In the genomic region with DNA sequence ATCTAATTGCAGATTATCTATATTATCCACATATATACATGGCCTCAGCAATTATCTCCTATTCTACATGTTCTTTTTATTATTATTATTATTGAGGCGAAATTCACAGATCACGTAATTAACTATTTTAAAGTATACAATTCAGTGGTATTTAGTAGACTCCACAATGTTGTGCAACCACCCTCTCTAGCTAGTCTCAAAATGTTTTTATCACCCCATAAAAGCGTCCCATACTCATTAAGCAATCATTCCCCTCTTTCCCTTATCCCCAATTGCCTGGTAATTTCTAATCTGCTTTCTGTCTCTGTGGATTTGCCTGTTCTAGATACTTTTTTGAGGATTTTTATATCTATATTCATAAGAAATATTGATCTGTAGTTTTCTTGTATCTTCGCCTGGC, we compare ENCODE assay signal across 29 cellular contexts.
DNase-seq lines count a peak whose midpoint lies in the region; ATAC-seq and TF ChIP-seq lines count a peak whose summit lies in the region.
"Had no signal": no experiment of that assay in that cellular context is flagged by ENCODE, and none has a peak within 500 bp of the region (broad histone marks: within the 10 kb centered on the region; RNA-seq: fewer than 3 reads in every experiment).

No MANE protein-coding gene starts in this region.

- no peak overlapping the region for H2BK15ac ChIP-seq in IMR-90 (ENCODE audit: low read depth, low read length)

- no peak overlapping the region for H2BK5ac ChIP-seq in IMR-90 (ENCODE audit: low read depth, low read length, poor library complexity, severe bottlenecking)

- H4K91ac ChIP-seq in IMR-90 (ENCODE audit: insufficient read depth, low read depth, low read length) = no peak overlapping the region

- BruUV-seq in IMR-90 (replicated peaks; lab: Mats Ljungman, UMichigan) = no TSS peak

- H2BK120ac ChIP-seq in IMR-90 (ENCODE audit: low read depth, low read length) = no peak overlapping the region

- no peak for TF ChIP-seq CTCF in IMR-90 (conservative IDR thresholded peaks at IDR 0.05; ENCODE audit: low read depth, low read length)

- H3K27me3 Mint-ChIP-seq in T-helper 1 cell treated with Interleukin-12 subunit alpha and Interleukin-12 subunit beta and Interleukin-4 antibody, amounts not matched to agents 30 μg/mL and 1 μg/mL, for 36 hours (ENCODE audit: low read depth) = no peaks in the 10 kb centered on the region
- peaks cover 19% of the 10 kb centered on the region for H3K27me3 Mint-ChIP-seq in CD4-positive, CD25-positive, alpha-beta regulatory T cell
- H3K27me3 Mint-ChIP-seq in T-helper 17 cell = no peaks in the 10 kb centered on the region
- H3K27me3 Mint-ChIP-seq: activated naive CD8-positive, alpha-beta T cell treated with anti-CD3 and anti-CD28 coated beads, Interleukin-2, amount 50 U/mL, for 24 hours had no signal

- in situ Hi-C loops in IMR-90 (cut with MboI; ENCODE audit: low sequenced_read_pairs) = no loop called here

- no peak overlapping the region for H3K4me2 ChIP-seq in IMR-90 (ENCODE audit: low read depth, low read length)
- H3K4me2 ChIP-seq: A549 had no signal

- no peak overlapping the region for H3K23ac ChIP-seq in IMR-90 (ENCODE audit: low read depth, low read length)

- H3K56ac ChIP-seq in IMR-90 (ENCODE audit: extremely low read depth, insufficient read depth, low read length) = no peak overlapping the region

- H4K8ac ChIP-seq in IMR-90 (ENCODE audit: low read depth in 2 of 2, low read length in 2 of 2) = no peak overlapping the region

- H3K9me1 ChIP-seq in IMR-90 (ENCODE audit: insufficient read depth, low read length) = no peaks in the 10 kb centered on the region

- CTCF ChIA-PET in IMR-90 (lab: Yijun Ruan, JAX) = no interaction called here

- no peak overlapping the region for H3K9ac ChIP-seq in IMR-90 (ENCODE audit: low read depth, low read length)

- no peak overlapping the region for H3K4ac ChIP-seq in IMR-90 (ENCODE audit: low read depth, low read length)

- no peak overlapping the region for H2AFZ ChIP-seq in IMR-90 (replicated peaks; ENCODE audit: low read length, poor library complexity)

- H4K5ac ChIP-seq in IMR-90 (ENCODE audit: low read depth, low read length) = no peak overlapping the region

- H3K4me1 ChIP-seq in CD4-positive, CD25-positive, alpha-beta regulatory T cell (ENCODE audit: control insufficient read depth, insufficient read depth, low read length, poor library complexity, severe bottlenecking) = peaks cover 21% of the 10 kb centered on the region
- H3K4me1 ChIP-seq in IMR-90 (ENCODE audit: control insufficient read depth, insufficient read depth, low read length) = peaks cover 2% of the 10 kb centered on the region; the same call in 1 of the 2 replicates
- H3K4me1 ChIP-seq: colonic mucosa, vagina had no signal

- H3K14ac ChIP-seq in IMR-90 (replicated peaks; ENCODE audit: low read depth, low read length) = no peak overlapping the region

- no peak for TF ChIP-seq POLR2A in IMR-90 (IDR thresholded peaks at IDR 0.05; ENCODE audit: low read depth, low read length)

- H3K4me3 Mint-ChIP-seq in T-helper 1 cell treated with Interleukin-12 subunit alpha and Interleukin-12 subunit beta and Interleukin-4 antibody, amounts not matched to agents 30 μg/mL and 1 μg/mL, for 36 hours = peak overlapping the region; percentile 78
- H3K4me3 Mint-ChIP-seq in CD4-positive, CD25-positive, alpha-beta regulatory T cell = peak overlapping the region; percentile 68 to 92 (median 78)
- no peak overlapping the region for H3K4me3 Mint-ChIP-seq in T-helper 17 cell
- H3K4me3 Mint-ChIP-seq: nephron progenitor cell had no signal

- intact Hi-C loops in IMR-90 (cut with micrococcal nuclease) = no loop called here

- no peak for DNase-seq in T-helper 1 cell
- DNase-seq in CD4-positive, CD25-positive, alpha-beta regulatory T cell = no peak
- DNase-seq in IMR-90 = no peak
- DNase-seq in T-helper 17 cell = no peak
- no peak for DNase-seq in D341Med (ENCODE audit: low spot score)
- no peak for DNase-seq in AG08395 (ENCODE audit: low spot score)
- DNase-seq: activated naive CD8-positive, alpha-beta T cell treated with anti-CD3 and anti-CD28 coated beads, Interleukin-2, amount 50 U/mL, for 24 hours; AML-193; colonic mucosa; DMS153; mammary epithelial cell; MM.1S; NCI-H1436 treated with DMSO at 0.1 percent for 48 hours; NCI-H2081 treated with DMSO at 0.1 percent for 48 hours; NCI-H226; NCI-H748 treated with DMSO at 0.1 percent for 48 hours; nephron progenitor cell; OCI-M1; stimulated activated CD4-positive, alpha-beta T cell treated with anti-CD3 and anti-CD28 coated beads, Interleukin-4, amount 100 ng/mL, for 24 hours; T-helper 9 cell; tibial artery had no signal

- H4K20me1 ChIP-seq in IMR-90 (ENCODE audit: insufficient read depth, low read length) = no peaks in the 10 kb centered on the region

- H2AK9ac ChIP-seq in IMR-90 (replicated peaks; ENCODE audit: low read depth, low read length, poor library complexity) = no peak overlapping the region

- no peaks in the 10 kb centered on the region for H3K79me1 ChIP-seq in IMR-90 (ENCODE audit: low read depth in 1 of 2, low read length in 2 of 2)

- H3K36me3 ChIP-seq in CD4-positive, CD25-positive, alpha-beta regulatory T cell (ENCODE audit: control insufficient read depth, insufficient read depth, low read length) = no peaks in the 10 kb centered on the region
- no peaks in the 10 kb centered on the region for H3K36me3 ChIP-seq in IMR-90 (ENCODE audit: control insufficient read depth, insufficient read depth, low read length)
- H3K36me3 ChIP-seq: colonic mucosa, tibial artery, vagina had no signal

- no peak overlapping the region for H2AK5ac ChIP-seq in IMR-90 (ENCODE audit: low read depth, low read length)

- dilution Hi-C loops in IMR-90 (cut with HindIII; ENCODE audit: low sequenced_read_pairs, unreplicated experiment) = no loop called here

- peaks cover 4% of the 10 kb centered on the region for H3K9me3 Mint-ChIP-seq in T-helper 1 cell treated with Interleukin-12 subunit alpha and Interleukin-12 subunit beta and Interleukin-4 antibody, amounts not matched to agents 30 μg/mL and 1 μg/mL, for 36 hours
- peaks cover 0 to 6% (median 0%) of the 10 kb centered on the region in 7 donors for H3K9me3 Mint-ChIP-seq in CD4-positive, CD25-positive, alpha-beta regulatory T cell
- H3K9me3 Mint-ChIP-seq: activated naive CD8-positive, alpha-beta T cell treated with anti-CD3 and anti-CD28 coated beads, Interleukin-2, amount 50 U/mL, for 24 hours had no signal

- POLR2A ChIA-PET in IMR-90 (lab: Charles Lee; ENCODE audit: unreplicated experiment) = no interaction called here

- ATAC-seq in CD4-positive, CD25-positive, alpha-beta regulatory T cell (ENCODE audit: low read depth in 2 of 2) = no peak
- no peak for ATAC-seq in IMR-90 (ENCODE audit: low read depth)
- ATAC-seq in T-helper 17 cell = no peak
- ATAC-seq in HG03469 (IDR thresholded peaks at IDR 0.05; ENCODE audit: unreplicated experiment) = no peak
- ATAC-seq: A549; activated naive CD8-positive, alpha-beta T cell treated with anti-CD3 and anti-CD28 coated beads, Interleukin-2, amount 50 U/mL, for 24 hours; GM12878; SK-N-SH treated with all-trans-retinoic acid at 6 μM for 48 hours had no signal

- peaks cover 35% of the 10 kb centered on the region for H3K4me1 Mint-ChIP-seq in T-helper 1 cell treated with Interleukin-12 subunit alpha and Interleukin-12 subunit beta and Interleukin-4 antibody, amounts not matched to agents 30 μg/mL and 1 μg/mL, for 36 hours (ENCODE audit: low read depth)
- H3K4me1 Mint-ChIP-seq in CD4-positive, CD25-positive, alpha-beta regulatory T cell = peaks cover 19 to 71% (median 41%) of the 10 kb centered on the region in 4 donors
- H3K4me1 Mint-ChIP-seq in T-helper 17 cell = peaks cover 17% of the 10 kb centered on the region
- H3K4me1 Mint-ChIP-seq: nephron progenitor cell had no signal

- H3K36me3 Mint-ChIP-seq in T-helper 1 cell treated with Interleukin-12 subunit alpha and Interleukin-12 subunit beta and Interleukin-4 antibody, amounts not matched to agents 30 μg/mL and 1 μg/mL, for 36 hours (ENCODE audit: low read depth) = peaks cover 10% of the 10 kb centered on the region
- H3K36me3 Mint-ChIP-seq in CD4-positive, CD25-positive, alpha-beta regulatory T cell = no peaks in the 10 kb centered on the region
- no peaks in the 10 kb centered on the region for H3K36me3 Mint-ChIP-seq in T-helper 17 cell (ENCODE audit: low read depth)

- peak overlapping the region; percentile 73 for H3K27ac ChIP-seq in CD4-positive, CD25-positive, alpha-beta regulatory T cell (ENCODE audit: insufficient read depth, low read length, poor library complexity, severe bottlenecking)
- H3K27ac ChIP-seq in IMR-90 (ENCODE audit: insufficient read depth, low read length) = no peak overlapping the region
- H3K27ac ChIP-seq: A549, colonic mucosa, epithelial cell of prostate, tibial artery, vagina, VCaP had no signal

- peak overlapping the region; percentile 71 for H3K4me3 ChIP-seq in CD4-positive, CD25-positive, alpha-beta regulatory T cell (ENCODE audit: low read depth, low read length)
- H3K4me3 ChIP-seq in IMR-90 (ENCODE audit: insufficient read depth, low read depth, low read length) = no peak overlapping the region
- H3K4me3 ChIP-seq: A549, colonic mucosa, GM12878, tibial artery, vagina had no signal

- H2BK20ac ChIP-seq in IMR-90 (ENCODE audit: low read depth, low read length) = no peak overlapping the region

- H3K27ac Mint-ChIP-seq in T-helper 1 cell treated with Interleukin-12 subunit alpha and Interleukin-12 subunit beta and Interleukin-4 antibody, amounts not matched to agents 30 μg/mL and 1 μg/mL, for 36 hours = peak overlapping the region; percentile 93
- H3K27ac Mint-ChIP-seq in CD4-positive, CD25-positive, alpha-beta regulatory T cell = peak overlapping the region; percentile 91 to 97 (median 92)
- H3K27ac Mint-ChIP-seq in T-helper 17 cell = peak overlapping the region; percentile 81
- H3K27ac Mint-ChIP-seq: nephron progenitor cell had no signal

- H3K18ac ChIP-seq in IMR-90 (ENCODE audit: low read depth, low read length) = no peak overlapping the region

- no peaks in the 10 kb centered on the region for H3K27me3 ChIP-seq in CD4-positive, CD25-positive, alpha-beta regulatory T cell (ENCODE audit: control insufficient read depth, insufficient read depth, low read length)
- H3K27me3 ChIP-seq in IMR-90 (ENCODE audit: control insufficient read depth, insufficient read depth, low read length) = peaks cover 9% of the 10 kb centered on the region
- H3K27me3 ChIP-seq: colonic mucosa, tibial artery, vagina had no signal

- 14% methylated on average over 1 of the region's 4 CpGs; no CpG with 5 or more reads in 1 of the 2 experiments for WGBS in IMR-90 (ENCODE audit: extremely low coverage in 2 of 2, insufficient read length in 1 of 2), 2 experiments

- TF ChIP-seq RAD21 in IMR-90 (IDR thresholded peaks at IDR 0.05; ENCODE audit: low read length) = no peak

- H3K9me3 ChIP-seq in CD4-positive, CD25-positive, alpha-beta regulatory T cell (ENCODE audit: control insufficient read depth in 2 of 2, low read length in 2 of 2) = no peaks in the 10 kb centered on the region
- peaks cover 2% of the 10 kb centered on the region for H3K9me3 ChIP-seq in IMR-90 (ENCODE audit: control insufficient read depth, insufficient read depth, low read length)
- no peaks in the 10 kb centered on the region for H3K9me3 ChIP-seq in T-helper 17 cell (ENCODE audit: control insufficient read depth, low read length, poor library complexity, severe bottlenecking)
- H3K9me3 ChIP-seq: A549, colonic mucosa, tibial artery, vagina had no signal

TF ChIP-seq in IMR-90, 13 proteins besides CTCF, POLR2A, EP300 and RAD21 (continues in another document):
- TF ChIP-seq CHD1 (IDR thresholded peaks at IDR 0.05; ENCODE audit: low read depth, low read length) (no peak), BHLHE40 (IDR thresholded peaks at IDR 0.05; ENCODE audit: low read depth, low read length) (no peak)
